Comparison of ENCODE assay signal across 8 cellular contexts in the genomic region with DNA sequence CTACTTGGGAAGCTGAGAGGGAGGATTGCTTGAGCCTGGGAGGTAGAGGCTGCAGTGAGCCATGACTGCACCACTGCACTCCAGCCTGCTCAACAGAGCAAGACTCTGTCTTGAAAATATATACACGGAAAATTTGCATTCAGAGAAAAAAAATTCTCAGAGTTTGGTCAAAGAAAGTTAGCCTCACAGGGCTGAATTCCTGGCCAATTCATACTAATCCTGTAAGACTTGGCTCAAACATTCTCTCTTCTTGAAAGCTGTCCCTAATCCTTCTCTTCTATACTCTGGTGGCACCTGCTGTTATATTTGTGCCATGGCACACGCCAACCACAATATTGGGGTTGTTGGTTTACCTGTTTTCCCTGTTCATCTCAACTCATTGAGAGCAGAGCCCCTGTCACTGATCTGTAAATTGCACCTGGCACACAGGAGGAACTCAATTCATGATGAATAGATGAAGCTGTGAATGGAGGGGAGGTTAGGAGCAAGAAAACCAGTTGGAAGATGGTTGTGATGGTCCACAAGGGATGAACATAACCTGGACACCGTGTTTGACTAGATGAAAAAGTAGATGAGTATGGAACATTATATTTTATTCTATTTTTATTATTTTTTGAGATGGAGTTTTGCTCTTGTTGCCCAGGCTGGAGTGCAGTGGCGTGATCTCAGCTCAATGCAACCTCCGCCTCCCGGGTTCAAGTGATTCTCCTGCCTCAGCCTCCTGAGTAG. TPM values are rescaled to one million over a fixed set of nuclear protein-coding genes. Genes with fewer than 3 reads are reported as not detected.
DNase-seq lines count a peak whose midpoint lies in the region; TF ChIP-seq lines count a peak whose summit lies in the region.

No MANE protein-coding gene starts in this region.

- no peak overlapping the region for H3K4me3 ChIP-seq in fibroblast of the aortic adventitia (ENCODE audit: low read depth, low read length)

- DNase-seq in EH (ENCODE audit: low read depth) = peak; percentile 31
- DNase-seq in HT-29 (ENCODE audit: low spot score) = peak; percentile 62
- DNase-seq in OCI-M1 (lab: John Stamatoyannopoulos, UW) = peak; percentile 40
- peak; percentile 53 for DNase-seq in fibroblast of the aortic adventitia (ENCODE audit: low read depth)
- no peak for DNase-seq in globus pallidus (ENCODE audit: low spot score)
- no peak for DNase-seq in effector CD4-positive, alpha-beta T cell
- DNase-seq in SKM-1 (lab: John Stamatoyannopoulos, UW; ENCODE audit: unreplicated experiment) = no peak
- DNase-seq in Ammon's horn (ENCODE audit: low spot score) = no peak

- peak; percentile 48 for TF ChIP-seq CTCF in fibroblast of the aortic adventitia (IDR thresholded peaks at IDR 0.05; ENCODE audit: insufficient read depth, low read length)

RNA-seq across cellular contexts. Expression of a gene that starts 36.8 kb away (rescaled TPM):
- 4.6 and 6.4 TPM in 2 replicates for total RNA-seq in HT-29 (2014; rRNA removed; shearing (Covaris generic))
- 5.1 and 21.1 TPM in 2 replicates for total RNA-seq in fibroblast of the aortic adventitia (ENCODE audit: low replicate concordance)

RNA-seq across cellular contexts. Expression of a gene that starts 40.7 kb away (rescaled TPM):
- 9.9 and 14.1 TPM in 2 replicates for total RNA-seq in HT-29 (2014; rRNA removed; shearing (Covaris generic))
- total RNA-seq in fibroblast of the aortic adventitia (ENCODE audit: low replicate concordance) = 53.6 and 56.1 TPM in 2 replicates

Comparison
In these comparisons a context has a peak if more than half of its experiments do, and no peak if none do; other contexts are left out.
1. DNase-seq: peak in EH (single experiment), HT-29 (single experiment), OCI-M1 (single experiment) and fibroblast of the aortic adventitia (single experiment); none in globus pallidus (single experiment), effector CD4-positive, alpha-beta T cell (single experiment), SKM-1 (single experiment) and Ammon's horn (single experiment).